Comparison of ENCODE assay signal across 17 cellular contexts in the genomic region with DNA sequence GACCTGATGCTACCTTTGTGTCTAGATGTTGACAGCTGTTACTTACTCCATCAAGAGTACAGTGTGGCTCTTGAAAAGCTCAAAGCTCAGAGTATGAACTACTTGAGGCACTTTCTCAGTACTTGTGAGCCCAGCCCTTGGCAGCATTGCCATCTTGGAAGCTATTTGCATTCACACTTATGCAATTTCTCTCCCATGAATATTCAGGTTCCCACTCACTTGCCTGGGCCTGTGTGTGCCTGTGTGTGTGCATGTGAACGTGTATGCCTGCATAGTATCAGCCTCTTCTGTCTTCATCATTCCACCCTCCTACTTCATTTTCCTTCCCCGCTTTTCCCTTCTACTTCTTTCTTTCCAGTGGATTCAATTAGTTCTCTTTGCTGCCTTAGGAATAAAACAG. TPM values are rescaled to one million over a fixed set of nuclear protein-coding genes. Genes with fewer than 3 reads are reported as not detected.
DNase-seq lines count a peak whose midpoint lies in the region; ATAC-seq lines count a peak whose summit lies in the region.
"Had no signal": no experiment of that assay in that cellular context is flagged by ENCODE, and none has a peak within 500 bp of the region (broad histone marks: within the 10 kb centered on the region; RNA-seq: fewer than 3 reads in every experiment).

No MANE protein-coding gene starts in this region.

- peaks cover 11% of the 10 kb centered on the region for H3K27me3 Mint-ChIP-seq in activated T-helper 17 cell treated with anti-CD3 and anti-CD28 coated beads, Interleukin-2, amount 50 U/mL, for 72 hours
- H3K27me3 Mint-ChIP-seq: B cell; CD4-positive, CD25-positive, alpha-beta regulatory T cell had no signal

- H3K9me3 Mint-ChIP-seq in activated T-helper 17 cell treated with anti-CD3 and anti-CD28 coated beads, Interleukin-2, amount 50 U/mL, for 72 hours = peaks cover 11% of the 10 kb centered on the region

- no peak overlapping the region for H3K27ac Mint-ChIP-seq in activated T-helper 17 cell treated with anti-CD3 and anti-CD28 coated beads, Interleukin-2, amount 50 U/mL, for 72 hours
- H3K27ac Mint-ChIP-seq: B cell; CD4-positive, CD25-positive, alpha-beta regulatory T cell; CD8-positive, alpha-beta T cell had no signal

- H3K4me3 Mint-ChIP-seq in activated T-helper 17 cell treated with anti-CD3 and anti-CD28 coated beads, Interleukin-2, amount 50 U/mL, for 72 hours = no peak overlapping the region
- H3K4me3 Mint-ChIP-seq: B cell; CD4-positive, CD25-positive, alpha-beta regulatory T cell; CD8-positive, alpha-beta T cell had no signal

- no peaks in the 10 kb centered on the region for H3K4me1 Mint-ChIP-seq in activated T-helper 17 cell treated with anti-CD3 and anti-CD28 coated beads, Interleukin-2, amount 50 U/mL, for 72 hours
- H3K4me1 Mint-ChIP-seq: B cell; CD4-positive, CD25-positive, alpha-beta regulatory T cell had no signal

- peak; percentile 55 for ATAC-seq in esophagus mucosa
- no peak for ATAC-seq in activated T-helper 17 cell treated with anti-CD3 and anti-CD28 coated beads, Interleukin-2, amount 50 U/mL, for 72 hours (replicated peaks)
- ATAC-seq in HG03280 (IDR thresholded peaks at IDR 0.05; ENCODE audit: unreplicated experiment) = no peak
- ATAC-seq in HG02884 (IDR thresholded peaks at IDR 0.05; ENCODE audit: unreplicated experiment) = no peak
- ATAC-seq: CD8-positive, alpha-beta T cell had no signal

- no peaks in the 10 kb centered on the region for H3K36me3 Mint-ChIP-seq in activated T-helper 17 cell treated with anti-CD3 and anti-CD28 coated beads, Interleukin-2, amount 50 U/mL, for 72 hours (ENCODE audit: low read depth)
- H3K36me3 Mint-ChIP-seq: CD4-positive, CD25-positive, alpha-beta regulatory T cell; CD8-positive, alpha-beta T cell had no signal

- DNase-seq in middle frontal gyrus (ENCODE audit: extremely low spot score, low spot score) = peak; percentile 52
- peak; percentile 38 for DNase-seq in occipital lobe (lab: John Stamatoyannopoulos, UW)
- DNase-seq in dermis blood vessel endothelial cell = no peak
- DNase-seq: Caco-2; CD4-positive, CD25-positive, alpha-beta regulatory T cell; CD8-positive, alpha-beta T cell; DMS153; DND-41; GM23248; H7; HCEC 1CT had no signal

RNA-seq across cellular contexts. Expression of a gene that starts 58.7 kb away (rescaled TPM):
- 2.1 TPM for total RNA-seq in esophagus mucosa
- 12.5 TPM for total RNA-seq in occipital lobe
- total RNA-seq in activated T-helper 17 cell treated with anti-CD3 and anti-CD28 coated beads, Interleukin-2, amount 50 U/mL, for 72 hours = not detected
- total RNA-seq in dermis blood vessel endothelial cell = not detected in 2 replicates
- total RNA-seq: A172; B cell; CD4-positive, CD25-positive, alpha-beta regulatory T cell; CD8-positive, alpha-beta T cell; GM23248 had no signal
